3 cellular contexts compared by ENCODE assay signal in genomic region chr5:53649352-53649751, GRCh38.
TF ChIP-seq lines count a peak whose summit lies in the region.

No MANE protein-coding gene starts in this region.

TF ChIP-seq in HEK293, 187 proteins besides CTCF, POLR2A, EP300 and RAD21 (continued from another document):
- TF ChIP-seq ZNF146 (tag by site-specific recombination; IDR thresholded peaks at IDR 0.05), result peak; percentile 51; the same call in 1 of the 2 replicates

TF ChIP-seq in GM12878, 131 proteins besides CTCF, POLR2A, EP300 and RAD21 (continued from another document):
- no peak for TF ChIP-seq PAX8 (IDR thresholded peaks at IDR 0.05)
- TF ChIP-seq, protein P1, sequence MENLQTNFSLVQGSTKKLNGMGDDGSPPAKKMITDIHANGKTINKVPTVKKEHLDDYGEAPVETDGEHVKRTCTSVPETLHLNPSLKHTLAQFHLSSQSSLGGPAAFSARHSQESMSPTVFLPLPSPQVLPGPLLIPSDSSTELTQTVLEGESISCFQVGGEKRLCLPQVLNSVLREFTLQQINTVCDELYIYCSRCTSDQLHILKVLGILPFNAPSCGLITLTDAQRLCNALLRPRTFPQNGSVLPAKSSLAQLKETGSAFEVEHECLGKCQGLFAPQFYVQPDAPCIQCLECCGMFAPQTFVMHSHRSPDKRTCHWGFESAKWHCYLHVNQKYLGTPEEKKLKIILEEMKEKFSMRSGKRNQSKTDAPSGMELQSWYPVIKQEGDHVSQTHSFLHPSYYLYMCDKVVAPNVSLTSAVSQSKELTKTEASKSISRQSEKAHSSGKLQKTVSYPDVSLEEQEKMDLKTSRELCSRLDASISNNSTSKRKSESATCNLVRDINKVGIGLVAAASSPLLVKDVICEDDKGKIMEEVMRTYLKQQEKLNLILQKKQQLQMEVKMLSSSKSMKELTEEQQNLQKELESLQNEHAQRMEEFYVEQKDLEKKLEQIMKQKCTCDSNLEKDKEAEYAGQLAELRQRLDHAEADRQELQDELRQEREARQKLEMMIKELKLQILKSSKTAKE (IDR thresholded peaks at IDR 0.05; ENCODE audit: low read depth, poor library complexity, severe bottlenecking), result no peak

TF ChIP-seq in H1, 55 proteins besides CTCF, POLR2A, EP300 and RAD21 (continued from another document):
- TF ChIP-seq TEAD4 (IDR thresholded peaks at IDR 0.05; ENCODE audit: low read depth, low read length), result no peak
- TF ChIP-seq KDM1A (IDR thresholded peaks at IDR 0.05; ENCODE audit: borderline replicate concordance, low read length), result peak; percentile 61
- no peak for TF ChIP-seq HDAC6 (IDR thresholded peaks at IDR 0.05; ENCODE audit: low read depth, low read length)
- TF ChIP-seq CHD2 (IDR thresholded peaks at IDR 0.05; ENCODE audit: low read length), result no peak
